ENCODE assay signal across 5 cellular contexts in the genomic region with DNA sequence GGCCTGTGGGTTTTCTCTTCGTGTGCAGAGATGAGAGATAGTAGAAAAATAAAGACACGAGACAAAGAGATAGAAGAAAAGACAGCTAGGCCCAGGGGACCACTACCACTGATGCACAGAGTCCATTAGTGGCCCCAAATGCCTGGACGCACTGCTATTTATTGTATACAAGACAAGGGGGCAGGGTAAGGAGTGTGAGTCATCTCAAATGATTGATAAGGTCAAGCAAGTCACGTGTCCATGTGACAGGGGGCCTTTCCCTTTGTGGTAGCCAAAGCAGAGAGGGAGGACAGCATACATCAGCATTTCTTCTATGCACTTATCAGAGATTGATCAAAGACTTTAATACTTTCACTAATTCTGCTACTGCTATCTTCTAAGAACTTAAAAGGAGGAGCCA. TPM values are rescaled to one million over a fixed set of nuclear protein-coding genes. Genes with fewer than 3 reads are reported as not detected.
DNase-seq lines count a peak whose midpoint lies in the region; ATAC-seq, FAIRE-seq and TF ChIP-seq lines count a peak whose summit lies in the region.
"Not testable (repeated sequence)": the region's sequence is repeated elsewhere in the genome, so short reads cannot be mapped to it uniquely, and the experiment has no call there.

No MANE protein-coding gene starts in this region.

- WGBS in GM12878 (ENCODE audit: insufficient coverage, insufficient replicate concordance, low lambda C conversion rate, missing lambda C conversion rate): 13% methylated on average over 4 of the region's 4 CpGs
- WGBS in endodermal cell (ENCODE audit: insufficient coverage in 1 of 2, insufficient read length in 1 of 2), 2 experiments: 84 to 88% methylated on average over 4 of the region's 4 CpGs
- WGBS in HepG2 (ENCODE audit: low lambda C conversion rate): 12% methylated on average over 4 of the region's 4 CpGs

- CTCF ChIA-PET in GM12878 (lab: Yijun Ruan, JAX); HepG2 (lab: Yijun Ruan, JAX; ENCODE audit: low intra/inter-chr PET ratio, low total read pairs): not testable (repeated sequence)

- not testable (repeated sequence) for H3K27ac Mint-ChIP-seq in endodermal cell
- H3K27ac Mint-ChIP-seq in type B pancreatic cell: peak overlapping the region; percentile 17

- in situ Hi-C loops in GM12878 (cut with MboI); HepG2 (cut with HindIII; ENCODE audit: extremely low pct_ligation_motif_present, low pct_unique_long_range_greater_than_20kb): not testable (repeated sequence)

- TF ChIP-seq RAD21 in GM12878 (IDR thresholded peaks at IDR 0.05; ENCODE audit: insufficient read depth, low read depth, low read length); HepG2 (CRISPR knock-in tag; IDR thresholded peaks at IDR 0.05): not testable (repeated sequence)

- H3K4me3 Mint-ChIP-seq in endodermal cell, type B pancreatic cell: not testable (repeated sequence)

- H3K4me2 ChIP-seq in GM12878 (ENCODE audit: control insufficient read depth, insufficient read depth); HepG2 (ENCODE audit: low read depth, low read length): not testable (repeated sequence)

- ATAC-seq in GM12878, HepG2: not testable (repeated sequence)

- not testable (repeated sequence) for H3K79me2 ChIP-seq in GM12878 (ENCODE audit: control insufficient read depth, insufficient read depth, low read length); HepG2 (ENCODE audit: insufficient read depth, low read length)

- H2AFZ ChIP-seq in GM12878 (ENCODE audit: control insufficient read depth, low read depth, low read length); HepG2 (ENCODE audit: low read length): not testable (repeated sequence)

- H3K4me1 Mint-ChIP-seq in endodermal cell; type B pancreatic cell (ENCODE audit: unreplicated experiment): not testable (repeated sequence)

- peaks cover 17% of the 10 kb centered on the region for H3K9me3 Mint-ChIP-seq in endodermal cell
- H3K9me3 Mint-ChIP-seq in type B pancreatic cell: not testable (repeated sequence)

- SMC1A ChIA-PET in GM12878 (lab: Charles Lee; ENCODE audit: uncharacterized antibody, unreplicated experiment): not testable (repeated sequence)

- intact Hi-C loops in GM12878 (cut with micrococcal nuclease; ENCODE audit: unreplicated experiment); HepG2 (cut with micrococcal nuclease; ENCODE audit: unreplicated experiment): not testable (repeated sequence)

- H3K4me1 ChIP-seq in GM12878 (ENCODE audit: control insufficient read depth, insufficient read depth, low read length); endodermal cell (ENCODE audit: control insufficient read depth, insufficient read depth, low read length); HepG2 (ENCODE audit: insufficient read depth, low read length): not testable (repeated sequence)

- H3K27me3 ChIP-seq in GM12878 (replicated peaks in 1 of 2; ENCODE audit: control insufficient read depth in 2 of 2, insufficient read depth in 2 of 2, low read length in 1 of 2); endodermal cell (ENCODE audit: control insufficient read depth, insufficient read depth, low read length, poor library complexity, severe bottlenecking); HepG2 (ENCODE audit: control insufficient read depth in 1 of 2, insufficient read depth in 2 of 2, low read length in 2 of 2): not testable (repeated sequence)

- not testable (repeated sequence) for H3K9me3 ChIP-seq in GM12878 (replicated peaks; ENCODE audit: control insufficient read depth, insufficient read depth, low read length); endodermal cell (ENCODE audit: control insufficient read depth, low read length); HepG2 (ENCODE audit: low read length)

- not testable (repeated sequence) for TF ChIP-seq EP300 in GM12878 (IDR thresholded peaks at IDR 0.05; ENCODE audit: borderline replicate concordance in 1 of 2, control insufficient read depth in 1 of 2, low read depth in 2 of 2, low read length in 2 of 2); HepG2 (IDR thresholded peaks at IDR 0.05; ENCODE audit: low read depth in 2 of 2, low read length in 2 of 2); HepG2 (CRISPR knock-in tag; IDR thresholded peaks at IDR 0.05; ENCODE audit: borderline replicate concordance)

- not testable (repeated sequence) for TF ChIP-seq POLR2A in GM12878 (IDR thresholded peaks at IDR 0.05; ENCODE audit: low read depth, low read length); HepG2 (IDR thresholded peaks at IDR 0.05; ENCODE audit: insufficient read depth in 1 of 2, low read depth in 2 of 2, low read length in 2 of 2)

- peaks cover 10% of the 10 kb centered on the region for H3K36me3 Mint-ChIP-seq in endodermal cell (ENCODE audit: low read depth)
- not testable (repeated sequence) for H3K36me3 Mint-ChIP-seq in type B pancreatic cell

- not testable (repeated sequence) for H3K4me3 ChIP-seq in GM12878; endodermal cell (ENCODE audit: low read length); HepG2 (replicated peaks in 1 of 3; ENCODE audit: insufficient read depth in 1 of 3, low read depth in 2 of 3, low read length in 3 of 3)

- not testable (repeated sequence) for FAIRE-seq in GM12878 (lab: Jason Lieb, UNC); HepG2 (lab: Jason Lieb, UNC)

- RAD21 ChIA-PET in GM12878 (lab: Charles Lee; ENCODE audit: unreplicated experiment): interaction anchor here (0.6 kb wide), 1 partner anchor 1405 kb away, joined by 3 read pairs; no protein-coding TSS in a partner anchor

- H3K27me3 Mint-ChIP-seq in endodermal cell (ENCODE audit: insufficient read depth); type B pancreatic cell: not testable (repeated sequence)

- POLR2A ChIA-PET in GM12878 (lab: Charles Lee); HepG2 (lab: Yijun Ruan, JAX): not testable (repeated sequence)

- not testable (repeated sequence) for H3K27ac ChIP-seq in GM12878 (ENCODE audit: control insufficient read depth, insufficient read depth); endodermal cell (ENCODE audit: low read depth, low read length); HepG2 (ENCODE audit: extremely low read length, insufficient read depth, low read length)

- BruUV-seq in GM12878 (replicated peaks; lab: Mats Ljungman, UMichigan); HepG2 (replicated peaks; lab: Mats Ljungman, UMichigan): not testable (repeated sequence)

- H3K36me3 ChIP-seq in GM12878 (ENCODE audit: control insufficient read depth in 2 of 2, insufficient read depth in 2 of 2, low read length in 1 of 2); endodermal cell (ENCODE audit: control insufficient read depth, insufficient read depth, low read length); HepG2 (replicated peaks in 1 of 2; ENCODE audit: control insufficient read depth in 1 of 2, insufficient read depth in 2 of 2, low read length in 2 of 2): not testable (repeated sequence)

- not testable (repeated sequence) for H4K20me1 ChIP-seq in GM12878 (ENCODE audit: control insufficient read depth, insufficient read depth); HepG2 (ENCODE audit: insufficient read depth, low read length)

- not testable (repeated sequence) for TF ChIP-seq CTCF in GM12878 (IDR thresholded peaks at IDR 0.05 in 2 of 3, conservative IDR thresholded peaks at IDR 0.05 in 1 of 3; ENCODE audit: control insufficient read depth in 2 of 3, extremely low read depth in 1 of 3, insufficient read depth in 1 of 3, low read depth in 3 of 3, low read length in 3 of 3); endodermal cell (conservative IDR thresholded peaks at IDR 0.05); HepG2 (CRISPR knock-in tag; IDR thresholded peaks at IDR 0.05); type B pancreatic cell (conservative IDR thresholded peaks at IDR 0.05)

- not testable (repeated sequence) for H3K9ac ChIP-seq in GM12878 (ENCODE audit: control insufficient read depth, insufficient read depth, low read length); endodermal cell (ENCODE audit: extremely low read depth, low read length, poor library complexity, severe bottlenecking); HepG2 (ENCODE audit: insufficient read depth, low read depth, low read length)

- DNase-seq in OCI-M1 (lab: John Stamatoyannopoulos, UW): peak; percentile 37
- DNase-seq in GM12878 (ENCODE audit: low read depth, low spot score); HepG2 (ENCODE audit: low spot score); type B pancreatic cell (ENCODE audit: extremely low spot score, unreplicated experiment): not testable (repeated sequence)
- peak; percentile 2 for DNase-seq in endodermal cell

RNA-seq across cellular contexts. Expression of a gene that starts 53.0 kb away (rescaled TPM):
- 0.20 and 0.27 TPM in 2 replicates for total RNA-seq in GM12878 (2013; cell fraction: nucleolus; rRNA removed)
- 3.4 TPM in 2 replicates for total RNA-seq in GM12878 (2014; rRNA removed)
- total RNA-seq in GM12878 (2014; rRNA removed; fragmentation: Illumina TruSeq; extraction: Trizol): 2.1 TPM in 2 replicates
- 5.9 and 7.1 TPM in 2 replicates for total RNA-seq in GM12878 (2021)
- polyA plus RNA-seq in GM12878 (2011; ENCODE audit: low read depth): 4.1 TPM
- 2.3 and 2.4 TPM in 2 replicates for polyA plus RNA-seq in GM12878 (2011; rRNA removed)
- polyA plus RNA-seq in GM12878 (2011; cell fraction: cytosol; rRNA removed): 2.9 and 4.1 TPM in 2 replicates
- polyA plus RNA-seq in GM12878 (2011; cell fraction: nucleus; rRNA removed): 2.6 and 3.5 TPM in 2 replicates
- polyA plus RNA-seq in GM12878 (2012): 6.6 and 6.7 TPM in 2 replicates
- 6.8 and 7.7 TPM in 2 replicates for polyA plus RNA-seq in GM12878 (2014; fragmentation: Illumina TruSeq; extraction: Trizol)
- 1 to 10 TPM; 5.9 to 8.2 TPM for polyA plus RNA-seq in GM12878 (2014; fragmentation: Nextera tagmentation; extraction: Ambion mirVana)
- polyA plus RNA-seq in GM12878 (2014; rRNA removed): 9.6 and 12.8 TPM in 2 replicates
- polyA plus RNA-seq in GM12878 (2016; fragmentation: Nextera tagmentation; extraction: Ambion mirVana): 1 to 10 TPM; 6.1 to 8.3 TPM
- 2.7 and 3.2 TPM in 2 replicates for polyA minus RNA-seq in GM12878 (2011; rRNA and poly(A)+ RNA removed)
- polyA minus RNA-seq in GM12878 (2011; cell fraction: cytosol; rRNA and poly(A)+ RNA removed): 0.53 TPM in 1 of 2 replicates, not detected in the other
- polyA minus RNA-seq in GM12878 (2011; cell fraction: nucleus; rRNA and poly(A)+ RNA removed): 1.6 and 1.7 TPM in 2 replicates
- 10 to 100 TPM; 12.5 to 14.1 TPM for total RNA-seq in endodermal cell
- 3.9 TPM for polyA plus RNA-seq in endodermal cell (2013, experiment 1 of 2)
- 3.4 TPM for polyA plus RNA-seq in endodermal cell (2013, experiment 2 of 2)
- not detected in 2 replicates for total RNA-seq in HepG2 (2016; rRNA removed; fragmentation: Illumina TruSeq; extraction: Trizol)
- not detected in 2 replicates for total RNA-seq in HepG2 (2016; cell fraction: cytosol; rRNA removed; fragmentation: Illumina TruSeq; extraction: Trizol; ENCODE audit: low read depth)
- not detected in 2 replicates for total RNA-seq in HepG2 (2016; cell fraction: insoluble cytoplasmic fraction; rRNA removed; fragmentation: Illumina TruSeq; extraction: Trizol)
- not detected in 2 replicates for total RNA-seq in HepG2 (2016; cell fraction: membrane; rRNA removed; fragmentation: Illumina TruSeq; extraction: Trizol)
- not detected in 2 replicates for total RNA-seq in HepG2 (2016; cell fraction: nucleus; rRNA removed; fragmentation: Illumina TruSeq; extraction: Trizol)
- not detected in 2 replicates for polyA plus RNA-seq in HepG2 (2011; rRNA removed)
- not detected in 2 replicates for polyA plus RNA-seq in HepG2 (2011; cell fraction: cytosol; rRNA removed)
- polyA plus RNA-seq in HepG2 (2011; cell fraction: nucleus; rRNA removed): not detected in 2 replicates
- polyA plus RNA-seq in HepG2 (2012): not detected in 2 replicates
- not detected in 2 replicates for polyA plus RNA-seq in HepG2 (2016; cell fraction: cytosol; fragmentation: Illumina TruSeq; extraction: Trizol; ENCODE audit: low read depth)
- not detected in 2 replicates for polyA plus RNA-seq in HepG2 (2016; cell fraction: insoluble cytoplasmic fraction; fragmentation: Illumina TruSeq; extraction: Trizol; ENCODE audit: low read depth)
- not detected in 2 replicates for polyA plus RNA-seq in HepG2 (2016; cell fraction: membrane; fragmentation: Illumina TruSeq; extraction: Trizol; ENCODE audit: low read depth)
- not detected in 2 replicates for polyA plus RNA-seq in HepG2 (2016; cell fraction: nucleus; fragmentation: Illumina TruSeq; extraction: Trizol; ENCODE audit: insufficient read depth, low read depth)
- 0.26 and 1.4 TPM in 2 replicates for polyA minus RNA-seq in HepG2 (2011; rRNA and poly(A)+ RNA removed; ENCODE audit: low replicate concordance)
- not detected in 2 replicates for polyA minus RNA-seq in HepG2 (2011; cell fraction: cytosol; rRNA and poly(A)+ RNA removed)
- not detected in 2 replicates for polyA minus RNA-seq in HepG2 (2011; cell fraction: nucleus; rRNA and poly(A)+ RNA removed)
- 10.5 and 28.9 TPM in 2 replicates for total RNA-seq in type B pancreatic cell (ENCODE audit: low replicate concordance)
